In the genomic region with DNA sequence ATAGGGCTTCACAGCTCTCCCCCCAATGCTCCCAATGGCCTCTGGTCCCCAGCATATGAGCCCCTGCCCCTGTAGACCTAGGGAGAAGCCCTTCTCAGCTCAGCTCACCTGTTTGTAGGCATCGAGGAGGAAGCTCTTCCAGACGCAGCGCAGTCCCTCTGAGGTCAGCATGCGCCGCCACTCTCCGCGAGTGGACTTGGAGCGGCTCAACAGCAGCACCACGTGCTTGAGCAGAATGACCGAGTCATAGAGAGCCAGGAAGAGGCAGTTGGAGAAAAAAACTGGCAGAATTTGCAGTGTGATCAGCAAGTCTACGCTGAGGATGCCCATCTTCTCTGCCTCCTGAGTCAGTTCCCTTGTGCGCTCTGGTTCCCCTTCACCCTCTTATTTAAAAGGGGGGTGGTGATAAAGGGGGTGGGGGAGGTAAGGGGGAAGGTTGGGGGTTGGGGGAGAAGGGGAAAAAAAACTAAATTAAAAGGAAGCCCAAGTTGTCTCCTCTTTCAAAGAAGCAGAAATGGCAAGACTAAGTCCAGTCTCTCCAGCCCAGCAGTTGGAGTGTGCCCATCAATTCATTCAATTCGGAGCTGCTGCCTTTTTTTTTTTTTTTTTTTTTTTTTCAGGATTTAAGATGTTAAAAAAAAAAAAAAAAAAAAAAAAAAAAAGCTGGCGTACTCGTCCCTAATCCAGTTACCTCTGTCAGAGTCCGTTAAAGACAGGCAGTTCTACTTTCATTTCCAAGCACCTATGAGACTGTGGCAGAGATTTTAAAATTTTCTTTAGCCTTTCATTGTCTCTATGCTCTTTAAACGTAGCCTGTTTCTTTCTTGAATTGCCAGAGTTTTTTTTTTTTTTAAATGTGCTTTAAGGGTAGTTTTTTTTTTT, we compare ENCODE assay signal across 8 cellular contexts. TPM values are rescaled to one million over a fixed set of nuclear protein-coding genes. Genes with fewer than 3 reads are reported as not detected.
DNase-seq lines count a peak whose midpoint lies in the region; ATAC-seq and TF ChIP-seq lines count a peak whose summit lies in the region.

A gene (minus strand): TSS at position 362 of the 882 bp plus-strand sequence. CDS start 32 bp downstream, at position 330.

- peaks cover 2 to 9% of the 10 kb centered on the region in 2 donors for H3K4me1 ChIP-seq in gastrocnemius medialis

- peak in 1 of 2 donors; percentile 32 for TF ChIP-seq POLR2A in gastrocnemius medialis (IDR thresholded peaks at IDR 0.05)

- DNase-seq in ELF-1 (ENCODE audit: low read depth, low spot score), result peak; percentile 6
- peak; percentile 49 for DNase-seq in left cardiac atrium
- peak; percentile 12 to 55 for DNase-seq in gastrocnemius medialis
- DNase-seq in naive thymus-derived CD8-positive, alpha-beta T cell, result no peak
- DNase-seq in activated T-cell treated with anti-CD3 and anti-CD28 coated beads, Interleukin-2, amount 50 U/mL, for 72 hours, result no peak
- no peak for DNase-seq in activated CD8-positive, alpha-beta memory T cell treated with anti-CD3 and anti-CD28 coated beads for 24 hours
- DNase-seq in DMS79 (lab: John Stamatoyannopoulos, UW), result no peak

- ATAC-seq in left cardiac atrium (peak; percentile 52 to 80), gastrocnemius medialis (peak; percentile 43 to 58)
- ATAC-seq in naive thymus-derived CD8-positive, alpha-beta T cell, result no peak
- ATAC-seq in activated T-cell treated with anti-CD3 and anti-CD28 coated beads, Interleukin-2, amount 50 U/mL, for 72 hours (replicated peaks in 1 of 2), result no peak

- H3K4me3 ChIP-seq in WI38 (ENCODE audit: low read depth, low read length) (peak within 1 kb of the TSS; percentile 53), gastrocnemius medialis (peak within 1 kb of the TSS; percentile 15 to 43 (median 31))

- H3K9me3 Mint-ChIP-seq in naive thymus-derived CD8-positive, alpha-beta T cell, result peaks cover 0 to 10% (median 0%) of the 10 kb centered on the region in 9 donors
- no peaks in the 10 kb centered on the region for H3K9me3 Mint-ChIP-seq in activated T-cell treated with anti-CD3 and anti-CD28 coated beads, Interleukin-2, amount 50 U/mL, for 72 hours

- TF ChIP-seq CTCF in WI38 (IDR thresholded peaks at IDR 0.05; ENCODE audit: low read depth, low read length), result no peak
- TF ChIP-seq CTCF in gastrocnemius medialis (IDR thresholded peaks at IDR 0.05 in 4 of 5, conservative IDR thresholded peaks at IDR 0.05 in 1 of 5), result no peak

- POLR2A ChIA-PET in naive thymus-derived CD8-positive, alpha-beta T cell (lab: Charles Lee), result no interaction called here

- intact Hi-C loops in left cardiac atrium (cut with DNase I), result no loop called here
- intact Hi-C loops in gastrocnemius medialis (cut with DNase I; ENCODE audit: low total_unique reads), result no loop called here

- H3K9me3 ChIP-seq in gastrocnemius medialis, result no peaks in the 10 kb centered on the region

- H3K36me3 ChIP-seq in gastrocnemius medialis, result no peaks in the 10 kb centered on the region

- peaks cover 0 to 4% (median 0%) of the 10 kb centered on the region in 4 donors for H3K4me1 Mint-ChIP-seq in naive thymus-derived CD8-positive, alpha-beta T cell
- H3K4me1 Mint-ChIP-seq in activated T-cell treated with anti-CD3 and anti-CD28 coated beads, Interleukin-2, amount 50 U/mL, for 72 hours (ENCODE audit: low read depth), result no peaks in the 10 kb centered on the region

- no peak within 1 kb of the TSS for H3K27ac Mint-ChIP-seq in naive thymus-derived CD8-positive, alpha-beta T cell
- H3K27ac Mint-ChIP-seq in activated T-cell treated with anti-CD3 and anti-CD28 coated beads, Interleukin-2, amount 50 U/mL, for 72 hours, result no peak within 1 kb of the TSS

- no peaks in the 10 kb centered on the region for H3K36me3 Mint-ChIP-seq in naive thymus-derived CD8-positive, alpha-beta T cell
- H3K36me3 Mint-ChIP-seq in activated T-cell treated with anti-CD3 and anti-CD28 coated beads, Interleukin-2, amount 50 U/mL, for 72 hours (ENCODE audit: insufficient read depth in 2 of 2), result no peaks in the 10 kb centered on the region

- no peak within 1 kb of the TSS for H3K4me3 Mint-ChIP-seq in naive thymus-derived CD8-positive, alpha-beta T cell
- no peak within 1 kb of the TSS for H3K4me3 Mint-ChIP-seq in activated T-cell treated with anti-CD3 and anti-CD28 coated beads, Interleukin-2, amount 50 U/mL, for 72 hours

- peak within 1 kb of the TSS in 1 of 4 donors; percentile 41 for H3K27ac ChIP-seq in gastrocnemius medialis

- peaks cover 0 to 4% (median 1%) of the 10 kb centered on the region in 5 donors for H3K27me3 Mint-ChIP-seq in naive thymus-derived CD8-positive, alpha-beta T cell
- H3K27me3 Mint-ChIP-seq in activated T-cell treated with anti-CD3 and anti-CD28 coated beads, Interleukin-2, amount 50 U/mL, for 72 hours (ENCODE audit: low read depth), result peaks cover 7% of the 10 kb centered on the region

- in situ Hi-C loops in gastrocnemius medialis (cut with MboI; ENCODE audit: low sequenced_read_pairs in 4 of 4), result no loop called here

- peaks cover 0 to 2% (median 0%) of the 10 kb centered on the region in 3 donors for H3K27me3 ChIP-seq in gastrocnemius medialis

RNA-seq across cellular contexts. Expression of the gene that starts here (rescaled TPM):
- total RNA-seq in left cardiac atrium (1 to 10 TPM; 2.0 to 5.0 TPM), gastrocnemius medialis (10 to 100 TPM in 2 of 4 donors, 1 to 10 TPM in 2; 5.5 to 32.2 (median 17.9) TPM)
- total RNA-seq in naive thymus-derived CD8-positive, alpha-beta T cell, result not detected
- not detected for polyA plus RNA-seq in naive thymus-derived CD8-positive, alpha-beta T cell
- total RNA-seq in activated T-cell treated with anti-CD3 and anti-CD28 coated beads, Interleukin-2, amount 50 U/mL, for 72 hours, result 1 to 10 TPM in 1 of 2 donors, not detected in 1; 1.1 TPM

Comparison
In these comparisons a context has a peak if more than half of its experiments do, and no peak if none do; other contexts are left out.
1. DNase-seq: peak in ELF-1 (single experiment), left cardiac atrium (single experiment) and gastrocnemius medialis (2 of 2); none in naive thymus-derived CD8-positive, alpha-beta T cell (0 of 10), activated T-cell treated with anti-CD3 and anti-CD28 coated beads, Interleukin-2, amount 50 U/mL, for 72 hours (0 of 2), activated CD8-positive, alpha-beta memory T cell treated with anti-CD3 and anti-CD28 coated beads for 24 hours (single experiment) and DMS79 (single experiment).
2. ATAC-seq: peak in left cardiac atrium (2 of 2) and gastrocnemius medialis (2 of 2); none in naive thymus-derived CD8-positive, alpha-beta T cell (0 of 2) and activated T-cell treated with anti-CD3 and anti-CD28 coated beads, Interleukin-2, amount 50 U/mL, for 72 hours (0 of 2).